Comparison of ENCODE assay signal across 14 cellular contexts in the genomic region with DNA sequence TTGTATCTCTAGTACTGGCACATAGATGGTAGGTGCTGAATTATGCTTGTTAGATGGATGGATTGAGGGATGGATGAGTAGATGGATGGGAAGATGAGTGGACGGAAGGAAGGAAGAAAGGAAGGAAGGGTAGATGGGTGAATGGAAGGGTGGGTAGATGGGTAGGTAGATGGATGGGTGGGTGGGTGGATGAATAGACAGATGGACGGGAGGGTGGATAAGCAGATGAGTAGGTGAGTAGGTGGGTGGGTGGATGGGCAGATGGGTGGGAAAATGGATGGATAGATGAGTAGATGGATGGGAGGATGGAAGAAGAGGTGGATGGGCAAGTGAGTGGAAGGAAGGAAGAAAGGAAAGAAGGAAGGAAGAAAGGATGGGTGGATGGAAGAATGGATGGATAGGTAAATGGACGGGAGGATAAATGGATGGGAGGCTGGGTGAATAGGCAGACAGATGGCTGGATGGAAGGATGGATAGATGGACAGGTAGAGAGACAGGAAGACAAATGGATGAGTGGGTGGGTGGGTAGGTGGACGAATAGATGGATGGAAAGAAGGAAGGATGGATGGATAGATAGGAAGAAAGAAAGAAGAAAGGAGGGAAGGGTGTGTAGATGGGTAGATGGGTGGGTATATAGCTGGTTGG. TPM values are rescaled to one million over a fixed set of nuclear protein-coding genes. Genes with fewer than 3 reads are reported as not detected.
DNase-seq lines count a peak whose midpoint lies in the region; ATAC-seq and TF ChIP-seq lines count a peak whose summit lies in the region.
"Had no signal": no experiment of that assay in that cellular context is flagged by ENCODE, and none has a peak within 500 bp of the region (broad histone marks: within the 10 kb centered on the region; RNA-seq: fewer than 3 reads in every experiment).

No MANE protein-coding gene starts in this region.

- H3K9me3 ChIP-seq in ascending aorta = no peaks in the 10 kb centered on the region
- H3K9me3 ChIP-seq in esophagus muscularis mucosa = no peaks in the 10 kb centered on the region
- peaks cover 0 to 9% (median 4%) of the 10 kb centered on the region in 4 donors for H3K9me3 ChIP-seq in stomach
- H3K9me3 ChIP-seq: BE2C had no signal

- H3K27ac ChIP-seq in ascending aorta (peak overlapping the region; percentile 85 to 92), esophagus muscularis mucosa (replicated peaks in 1 of 4) (peak overlapping the region; percentile 59 to 95 (median 68)), stomach (peak overlapping the region in 3 of 5 donors; percentile 10 to 38 (median 22))
- H3K27ac ChIP-seq: A549, C4-2B had no signal

- ATAC-seq in GM19023 (IDR thresholded peaks at IDR 0.05; ENCODE audit: unreplicated experiment) (no peak), HG02938 (IDR thresholded peaks at IDR 0.05; ENCODE audit: unreplicated experiment) (no peak)
- ATAC-seq: A549, GM23338 had no signal

- 48% methylated on average over 4 of the region's 4 CpGs for WGBS in esophagus muscularis mucosa
- WGBS in stomach, 5 donors = 70 to 84% (median 73%) methylated on average over 4 of the region's 4 CpGs

- H3K4me1 ChIP-seq in ascending aorta = peaks cover 5 to 55% of the 10 kb centered on the region in 2 donors
- peaks cover 0 to 100% (median 99%) of the 10 kb centered on the region in 4 donors for H3K4me1 ChIP-seq in esophagus muscularis mucosa
- H3K4me1 ChIP-seq in stomach = peaks cover 0 to 35% (median 15%) of the 10 kb centered on the region in 4 donors
- H3K4me1 ChIP-seq: A549, BE2C had no signal

- no peak for TF ChIP-seq CTCF in ascending aorta (IDR thresholded peaks at IDR 0.05)
- TF ChIP-seq CTCF in esophagus muscularis mucosa (IDR thresholded peaks at IDR 0.05) = no peak
- TF ChIP-seq CTCF in stomach (IDR thresholded peaks at IDR 0.05) = no peak
- no peak for TF ChIP-seq CTCF in GM10266 (IDR thresholded peaks at IDR 0.05; ENCODE audit: control insufficient read depth, insufficient read depth, low read depth, missing control alignments)

- H3K4me3 ChIP-seq in ascending aorta (no peak overlapping the region), esophagus muscularis mucosa (no peak overlapping the region), stomach (no peak overlapping the region)
- H3K4me3 ChIP-seq: A549, GM23338 had no signal

- TF ChIP-seq POLR2A in esophagus muscularis mucosa (IDR thresholded peaks at IDR 0.05; ENCODE audit: low read depth) (no peak), stomach (IDR thresholded peaks at IDR 0.05) (no peak)

- DNase-seq in ascending aorta (ENCODE audit: low spot score in 2 of 2) (no peak), esophagus muscularis mucosa (ENCODE audit: extremely low spot score) (no peak), stomach (no peak), GM10266 (ENCODE audit: extremely low spot score) (no peak)
- DNase-seq: BE2C; CD4-positive, alpha-beta memory T cell; DMS79; H7 had no signal

- no peaks in the 10 kb centered on the region for H3K27me3 ChIP-seq in ascending aorta
- H3K27me3 ChIP-seq in esophagus muscularis mucosa = no peaks in the 10 kb centered on the region
- no peaks in the 10 kb centered on the region for H3K27me3 ChIP-seq in stomach
- H3K27me3 ChIP-seq: BE2C had no signal

- H3K36me3 ChIP-seq in ascending aorta (peaks cover 63 to 64% of the 10 kb centered on the region in 2 donors), esophagus muscularis mucosa (peaks cover 0 to 93% (median 47%) of the 10 kb centered on the region in 4 donors), stomach (peaks cover 0 to 13% (median 5%) of the 10 kb centered on the region in 4 donors)
- H3K36me3 ChIP-seq: BE2C had no signal

- intact Hi-C loops in ascending aorta (cut with DNase I) = no loop called here
- intact Hi-C loops in esophagus muscularis mucosa (cut with DNase I) = no loop called here
- intact Hi-C loops in stomach (cut with DNase I; ENCODE audit: low total_unique reads) = no loop called here

- no peak for TF ChIP-seq EP300 in esophagus muscularis mucosa (IDR thresholded peaks at IDR 0.05)
- no peak for TF ChIP-seq EP300 in stomach (IDR thresholded peaks at IDR 0.05)

RNA-seq across cellular contexts. Expression of gene MYH11, which starts 56.9 kb away (rescaled TPM):
- total RNA-seq in ascending aorta = 694 TPM
- total RNA-seq in esophagus muscularis mucosa = over 10,000 TPM in 3 of 4 donors, 1,000 to 10,000 TPM in 1; 9,583 to 20,476 (median 14,208) TPM
- total RNA-seq in stomach = 1,000 to 10,000 TPM in 4 of 5 donors, 100 to 1,000 TPM in 1; 496 to 3,048 (median 1,297) TPM
- polyA plus RNA-seq in stomach = 100 to 1,000 TPM in 1 of 3 donors, 10 to 100 TPM in 2; 33.8 to 494 (median 44.0) TPM
- total RNA-seq: G401, H7 had no signal

Comparison
In these comparisons a context has a peak if more than half of its experiments do, and no peak if none do; other contexts are left out.
1. H3K27ac ChIP-seq: peak in every context shown above with its lines; median percentile 88 in ascending aorta; 68 in esophagus muscularis mucosa; 22 in stomach.